1 cellular context compared by ENCODE assay signal in genomic region chr1:21937372-21938121, GRCh38.
TF ChIP-seq lines count a peak whose summit lies in the region.

No MANE protein-coding gene starts in this region.

TF ChIP-seq in K562, 482 proteins besides CTCF, POLR2A, EP300 and RAD21 (continued from another document and continues in another):
- TF ChIP-seq POLR3A (IDR thresholded peaks at IDR 0.05; ENCODE audit: borderline replicate concordance, extremely low read depth, insufficient read depth, insufficient read length) (no peak), SNIP1 (IDR thresholded peaks at IDR 0.05; ENCODE audit: low read depth) (no peak), POLR3G (IDR thresholded peaks at IDR 0.05; ENCODE audit: extremely low read depth, insufficient read length, insufficient replicate concordance) (no peak), RBFOX2 (IDR thresholded peaks at IDR 0.05; ENCODE audit: low read depth, low read length) (peak; percentile 64), HDGF (IDR thresholded peaks at IDR 0.05) (peak; percentile 98), SMAD1 (IDR thresholded peaks at IDR 0.05; ENCODE audit: low read depth, low read length, partially characterized antibody) (no peak), XRCC5 (IDR thresholded peaks at IDR 0.05; ENCODE audit: low read depth, low read length) (no peak), MAX (CRISPR knock-in tag; IDR thresholded peaks at IDR 0.05) (peak; percentile 92), HMGN3 (IDR thresholded peaks at IDR 0.05; ENCODE audit: borderline replicate concordance, extremely low read depth, insufficient read length, low read depth, low read length) (peak; percentile 86), YBX1 (IDR thresholded peaks at IDR 0.05) (no peak), PHF20 (IDR thresholded peaks at IDR 0.05; ENCODE audit: partially characterized antibody) (peak; percentile 42), ZNF449 (CRISPR knock-in tag; IDR thresholded peaks at IDR 0.05) (no peak), ZNF318 (IDR thresholded peaks at IDR 0.05; ENCODE audit: borderline replicate concordance in 1 of 2, low read depth in 1 of 2) (no peak), MGA (IDR thresholded peaks at IDR 0.05) (peak; percentile 92), STAT5B (CRISPR knock-in tag; IDR thresholded peaks at IDR 0.05) (no peak), TEAD1 (CRISPR knock-in tag; IDR thresholded peaks at IDR 0.05) (0 out of 4 replicates have a peak, but pooled peaks of 1 of the 2 experiments have one; percentile 3), FOXA3 (CRISPR knock-in tag; conservative IDR thresholded peaks at IDR 0.05 in 1 of 2, IDR thresholded peaks at IDR 0.05 in 1 of 2) (0 out of 4 replicates have a peak, but pooled peaks of 1 of the 2 experiments have one; percentile 17), HOXB6 (CRISPR knock-in tag; IDR thresholded peaks at IDR 0.05; ENCODE audit: borderline replicate concordance) (no peak), GABPB1 (CRISPR knock-in tag; IDR thresholded peaks at IDR 0.05) (no peak), NBN (IDR thresholded peaks at IDR 0.05; ENCODE audit: low read depth) (peak; percentile 81), ZNF133 (CRISPR knock-in tag; IDR thresholded peaks at IDR 0.05) (no peak), DIDO1 (tag; IDR thresholded peaks at IDR 0.05; ENCODE audit: low read depth) (peak; percentile 19; the same call in 1 of the 2 replicates), ZBTB34 (CRISPR knock-in tag; IDR thresholded peaks at IDR 0.05) (no peak), KLF13 (tag; IDR thresholded peaks at IDR 0.05; ENCODE audit: borderline replicate concordance, low read depth) (no peak), SMARCA4 (IDR thresholded peaks at IDR 0.05) (peak; percentile 49), IRF9 (tag; IDR thresholded peaks at IDR 0.05) (no peak), HDAC8 (tag; IDR thresholded peaks at IDR 0.05) (no peak), MTA2 (IDR thresholded peaks at IDR 0.05; ENCODE audit: low read depth) (no peak), ZEB2 (IDR thresholded peaks at IDR 0.05) (no peak), TAF1 (IDR thresholded peaks at IDR 0.05; ENCODE audit: control insufficient read depth, extremely low read depth, insufficient read depth, low read length, severe bottlenecking) (peak; percentile 10), ZNF121 (CRISPR knock-in tag; conservative IDR thresholded peaks at IDR 0.05) (no peak), ZNF655 (CRISPR knock-in tag; IDR thresholded peaks at IDR 0.05) (no peak), BRD4 (IDR thresholded peaks at IDR 0.05) (no peak)
